8 cellular contexts compared by ENCODE assay signal in the genomic region with DNA sequence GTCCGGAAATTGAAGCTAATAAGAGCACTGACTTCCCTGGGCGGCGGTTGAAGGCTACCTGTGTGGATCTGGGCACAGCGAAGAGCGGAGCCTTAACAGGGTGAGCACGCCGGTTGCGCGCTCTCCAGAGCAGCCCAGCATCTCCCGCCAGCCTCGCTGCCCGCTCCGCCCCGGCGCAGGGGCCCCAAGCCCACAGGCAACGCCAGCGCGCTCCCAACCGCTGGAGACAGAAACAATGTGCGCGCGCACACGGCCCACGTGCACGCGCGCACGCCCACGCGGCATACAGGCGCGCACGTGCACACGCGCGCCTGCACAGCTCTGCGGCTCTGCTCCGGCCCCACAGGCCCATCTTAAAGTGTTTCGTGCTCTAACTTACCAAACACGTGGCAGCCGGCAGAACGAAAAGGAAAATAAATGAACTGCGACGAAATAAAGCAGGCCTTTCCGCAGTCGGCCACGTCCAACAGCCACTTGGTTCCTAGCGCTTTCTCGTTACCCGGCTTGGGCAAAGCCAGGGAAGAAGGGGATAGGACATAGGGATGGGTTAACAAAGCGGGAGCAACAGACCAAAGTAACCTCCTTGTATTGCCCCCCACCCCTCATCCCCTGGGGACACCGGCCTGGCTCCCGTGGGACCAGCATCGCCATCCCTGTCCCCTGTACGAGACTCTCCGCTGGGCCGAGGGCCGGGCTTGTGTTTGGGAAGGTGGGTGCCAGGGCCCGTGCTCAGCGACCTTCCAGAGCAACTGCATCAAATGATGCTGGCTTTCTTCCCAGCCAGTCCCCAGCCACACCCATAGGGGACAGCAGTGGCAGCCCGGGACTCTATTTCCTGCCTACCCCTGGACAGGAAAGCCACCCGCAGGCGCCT.
DNase-seq lines count a peak whose midpoint lies in the region; ATAC-seq lines count a peak whose summit lies in the region.

No MANE protein-coding gene starts in this region.

- 13% methylated on average over 63 of the region's 63 CpGs for WGBS in esophagus, 2 donors

- peak; percentile 63 for ATAC-seq in HG03439 (IDR thresholded peaks at IDR 0.05; ENCODE audit: unreplicated experiment)
- peak; percentile 52 for ATAC-seq in stimulated activated effector memory CD8-positive, alpha-beta T cell treated with anti-CD3 and anti-CD28 coated beads, Interleukin-12 subunit alpha, Interleukin-12 subunit beta, amount 100 ng/mL, for 72 hours
- ATAC-seq in HG03442 (IDR thresholded peaks at IDR 0.05; ENCODE audit: unreplicated experiment) = no peak

- POLR2A ChIA-PET in activated CD4-positive, alpha-beta memory T cell treated with anti-CD3 and anti-CD28 coated beads, Interleukin-2, amount 10 ng/mL, durations not matched to agents 7 days and 5 days (lab: Charles Lee) = no interaction called here

- H3K27ac ChIP-seq in esophagus (ENCODE audit: low read depth in 2 of 2, low read length in 1 of 2) = no peak overlapping the region

- H3K4me1 Mint-ChIP-seq in activated CD4-positive, alpha-beta memory T cell treated with anti-CD3 and anti-CD28 coated beads, Interleukin-2, amount 10 ng/mL, durations not matched to agents 7 days and 5 days = peaks cover 8% of the 10 kb centered on the region
- peaks cover 8% of the 10 kb centered on the region for H3K4me1 Mint-ChIP-seq in stimulated activated effector memory CD8-positive, alpha-beta T cell treated with anti-CD3 and anti-CD28 coated beads, Interleukin-12 subunit alpha, Interleukin-12 subunit beta, amount 100 ng/mL, for 72 hours

- CTCF ChIA-PET in activated CD4-positive, alpha-beta memory T cell treated with anti-CD3 and anti-CD28 coated beads, Interleukin-2, amount 10 ng/mL, durations not matched to agents 7 days and 5 days (lab: Charles Lee) = interaction anchor here (0.9 kb wide), 1 partner anchor 39 kb away, joined by 3 read pairs; no protein-coding TSS in a partner anchor

- peak overlapping the region; percentile 64 for H3K4me3 Mint-ChIP-seq in activated CD4-positive, alpha-beta memory T cell treated with anti-CD3 and anti-CD28 coated beads, Interleukin-2, amount 10 ng/mL, durations not matched to agents 7 days and 5 days
- H3K4me3 Mint-ChIP-seq in stimulated activated effector memory CD8-positive, alpha-beta T cell treated with anti-CD3 and anti-CD28 coated beads, Interleukin-12 subunit alpha, Interleukin-12 subunit beta, amount 100 ng/mL, for 72 hours = peak overlapping the region; percentile 57

- DNase-seq in EL (peak; percentile 80), NCI-H226 (no peak)
- DNase-seq in activated CD4-positive, alpha-beta memory T cell treated with anti-CD3 and anti-CD28 coated beads, Interleukin-2, amount 10 ng/mL, durations not matched to agents 7 days and 5 days = peak; percentile 19
- no peak for DNase-seq in stimulated activated effector memory CD8-positive, alpha-beta T cell treated with anti-CD3 and anti-CD28 coated beads, Interleukin-12 subunit alpha, Interleukin-12 subunit beta, amount 100 ng/mL, for 72 hours (ENCODE audit: low spot score in 2 of 2)

- no peaks in the 10 kb centered on the region for H3K36me3 Mint-ChIP-seq in activated CD4-positive, alpha-beta memory T cell treated with anti-CD3 and anti-CD28 coated beads, Interleukin-2, amount 10 ng/mL, durations not matched to agents 7 days and 5 days (ENCODE audit: low read depth)
- H3K36me3 Mint-ChIP-seq in stimulated activated effector memory CD8-positive, alpha-beta T cell treated with anti-CD3 and anti-CD28 coated beads, Interleukin-12 subunit alpha, Interleukin-12 subunit beta, amount 100 ng/mL, for 72 hours = no peaks in the 10 kb centered on the region

- H3K4me3 ChIP-seq in esophagus (ENCODE audit: low read depth in 1 of 2, low read length in 2 of 2) (peak overlapping the region; percentile 27 to 62), mononuclear cell (ENCODE audit: low read length) (peak overlapping the region; percentile 19)

- peaks cover 0 to 2% of the 10 kb centered on the region in 2 donors for H3K9me3 ChIP-seq in esophagus (ENCODE audit: control insufficient read depth in 2 of 2, insufficient read depth in 1 of 2, low read depth in 1 of 2, low read length in 1 of 2)
- no peaks in the 10 kb centered on the region for H3K9me3 ChIP-seq in mononuclear cell (ENCODE audit: low read depth, low read length)

- H3K27me3 ChIP-seq in esophagus (ENCODE audit: control insufficient read depth in 1 of 2, insufficient read depth in 2 of 2, low read length in 2 of 2) = peaks cover 2% of the 10 kb centered on the region in 2 donors
- peaks cover 44% of the 10 kb centered on the region for H3K27me3 ChIP-seq in mononuclear cell (ENCODE audit: insufficient read depth, low read length)

- H3K27ac Mint-ChIP-seq in activated CD4-positive, alpha-beta memory T cell treated with anti-CD3 and anti-CD28 coated beads, Interleukin-2, amount 10 ng/mL, durations not matched to agents 7 days and 5 days = no peak overlapping the region
- H3K27ac Mint-ChIP-seq in stimulated activated effector memory CD8-positive, alpha-beta T cell treated with anti-CD3 and anti-CD28 coated beads, Interleukin-12 subunit alpha, Interleukin-12 subunit beta, amount 100 ng/mL, for 72 hours = no peak overlapping the region

- H3K27me3 Mint-ChIP-seq in activated CD4-positive, alpha-beta memory T cell treated with anti-CD3 and anti-CD28 coated beads, Interleukin-2, amount 10 ng/mL, durations not matched to agents 7 days and 5 days = peaks cover 47% of the 10 kb centered on the region

- H3K9me3 Mint-ChIP-seq in activated CD4-positive, alpha-beta memory T cell treated with anti-CD3 and anti-CD28 coated beads, Interleukin-2, amount 10 ng/mL, durations not matched to agents 7 days and 5 days = no peaks in the 10 kb centered on the region
- H3K9me3 Mint-ChIP-seq in stimulated activated effector memory CD8-positive, alpha-beta T cell treated with anti-CD3 and anti-CD28 coated beads, Interleukin-12 subunit alpha, Interleukin-12 subunit beta, amount 100 ng/mL, for 72 hours = no peaks in the 10 kb centered on the region

- H3K36me3 ChIP-seq in esophagus (ENCODE audit: control insufficient read depth in 2 of 2, insufficient read depth in 2 of 2, low read length in 1 of 2) = no peaks in the 10 kb centered on the region

- H3K4me1 ChIP-seq in esophagus (ENCODE audit: control insufficient read depth in 2 of 2, insufficient read depth in 2 of 2, low read length in 1 of 2) = peaks cover 0 to 6% of the 10 kb centered on the region in 2 donors
- peaks cover 14% of the 10 kb centered on the region for H3K4me1 ChIP-seq in mononuclear cell (ENCODE audit: insufficient read depth, low read length)

Comparison
In these comparisons a context has a peak if more than half of its experiments do, and no peak if none do; other contexts are left out.
1. DNase-seq: peak in EL (single experiment) and activated CD4-positive, alpha-beta memory T cell treated with anti-CD3 and anti-CD28 coated beads, Interleukin-2, amount 10 ng/mL, durations not matched to agents 7 days and 5 days (single experiment); none in stimulated activated effector memory CD8-positive, alpha-beta T cell treated with anti-CD3 and anti-CD28 coated beads, Interleukin-12 subunit alpha, Interleukin-12 subunit beta, amount 100 ng/mL, for 72 hours (0 of 2) and NCI-H226 (single experiment).